13 cellular contexts compared by ENCODE assay signal in genomic region chr22:19878461-19879247, GRCh38. TPM values are rescaled to one million over a fixed set of nuclear protein-coding genes. Genes with fewer than 3 reads are reported as not detected.
DNase-seq lines count a peak whose midpoint lies in the region; ATAC-seq, FAIRE-seq and TF ChIP-seq lines count a peak whose summit lies in the region.
"Had no signal": no experiment of that assay in that cellular context is flagged by ENCODE, and none has a peak within 500 bp of the region (broad histone marks: within the 10 kb centered on the region; RNA-seq: fewer than 3 reads in every experiment).

No MANE protein-coding gene starts in this region.

- H3K4me1 ChIP-seq in left ventricle myocardium inferior: peaks cover 37% of the 10 kb centered on the region
- H3K4me1 ChIP-seq in astrocyte (ENCODE audit: insufficient read depth, low read length): peaks cover 73% of the 10 kb centered on the region
- H3K4me1 ChIP-seq in upper lobe of right lung: peaks cover 34% of the 10 kb centered on the region
- peaks cover 0 to 18% of the 10 kb centered on the region in 2 donors for H3K4me1 ChIP-seq in naive thymus-derived CD4-positive, alpha-beta T cell (ENCODE audit: control insufficient read depth in 2 of 2, insufficient read depth in 2 of 2, low read length in 2 of 2)

- H3K27ac ChIP-seq in left ventricle myocardium inferior (replicated peaks): no peak overlapping the region
- H3K27ac ChIP-seq in astrocyte (ENCODE audit: low read depth, low read length): no peak overlapping the region
- no peak overlapping the region for H3K27ac ChIP-seq in upper lobe of right lung
- H3K27ac ChIP-seq in naive thymus-derived CD4-positive, alpha-beta T cell (ENCODE audit: low read depth, low read length): no peak overlapping the region
- H3K27ac ChIP-seq in substantia nigra (ENCODE audit: low read depth, low read length, poor library complexity, severe bottlenecking): no peak overlapping the region
- H3K27ac ChIP-seq: epithelial cell of prostate, neutrophil had no signal

- ATAC-seq in left cardiac atrium: no peak
- no peak for ATAC-seq in left lobe of liver
- no peak for ATAC-seq in upper lobe of right lung
- no peak for ATAC-seq in naive thymus-derived CD4-positive, alpha-beta T cell
- ATAC-seq in GM18861 (IDR thresholded peaks at IDR 0.05; ENCODE audit: unreplicated experiment): no peak

- H4K20me1 ChIP-seq in astrocyte (ENCODE audit: insufficient read depth, low read length): no peaks in the 10 kb centered on the region

- H3K4me3 Mint-ChIP-seq in astrocyte (ENCODE audit: unreplicated experiment): no peak overlapping the region
- H3K4me3 Mint-ChIP-seq in naive thymus-derived CD4-positive, alpha-beta T cell: no peak overlapping the region
- H3K4me3 Mint-ChIP-seq: CD4-positive, alpha-beta memory T cell; immature natural killer cell had no signal

- POLR2A ChIA-PET in naive thymus-derived CD4-positive, alpha-beta T cell (lab: Charles Lee): interaction anchor here (5.2 to 5.4 kb wide), 2 partner anchors 8 to 23 kb away, joined by 27 to 36 read pairs; partner anchors contain the start of genes GNB1L and RTL10

- H3K9me3 ChIP-seq in left ventricle myocardium inferior (replicated peaks): no peaks in the 10 kb centered on the region
- H3K9me3 ChIP-seq in astrocyte (ENCODE audit: insufficient read depth, low read depth, low read length): no peaks in the 10 kb centered on the region
- H3K9me3 ChIP-seq in upper lobe of right lung: no peaks in the 10 kb centered on the region
- H3K9me3 ChIP-seq in naive thymus-derived CD4-positive, alpha-beta T cell (ENCODE audit: control insufficient read depth in 2 of 3, low read length in 3 of 3): no peaks in the 10 kb centered on the region
- H3K9me3 ChIP-seq: neutrophil had no signal

- peak overlapping the region; percentile 41 for H3K27ac Mint-ChIP-seq in astrocyte (ENCODE audit: unreplicated experiment)
- H3K27ac Mint-ChIP-seq in naive thymus-derived CD4-positive, alpha-beta T cell: peak overlapping the region in 1 of 9 donors; percentile 22
- H3K27ac Mint-ChIP-seq: CD4-positive, alpha-beta memory T cell; immature natural killer cell had no signal

- TF ChIP-seq CTCF in left ventricle myocardium inferior (IDR thresholded peaks at IDR 0.05; ENCODE audit: borderline replicate concordance): no peak
- no peak for TF ChIP-seq CTCF in astrocyte (IDR thresholded peaks at IDR 0.05; ENCODE audit: insufficient read depth, low read depth, low read length)
- TF ChIP-seq CTCF in upper lobe of right lung (IDR thresholded peaks at IDR 0.05): no peak

- H3K4me1 Mint-ChIP-seq in astrocyte (ENCODE audit: low read depth, unreplicated experiment): peaks cover 34% of the 10 kb centered on the region
- H3K4me1 Mint-ChIP-seq in naive thymus-derived CD4-positive, alpha-beta T cell: peaks cover 0 to 15% (median 12%) of the 10 kb centered on the region in 7 donors
- H3K4me1 Mint-ChIP-seq: immature natural killer cell had no signal

- no peak overlapping the region for H2AFZ ChIP-seq in astrocyte (ENCODE audit: low read depth, low read length)

- H3K4me3 ChIP-seq in left ventricle myocardium inferior (no peak overlapping the region), astrocyte (ENCODE audit: insufficient read depth, low read depth, low read length) (no peak overlapping the region), upper lobe of right lung (no peak overlapping the region)
- no peak overlapping the region for H3K4me3 ChIP-seq in naive thymus-derived CD4-positive, alpha-beta T cell (ENCODE audit: low read length)

- H3K27me3 Mint-ChIP-seq in astrocyte (ENCODE audit: low read depth, unreplicated experiment): no peaks in the 10 kb centered on the region
- no peaks in the 10 kb centered on the region for H3K27me3 Mint-ChIP-seq in naive thymus-derived CD4-positive, alpha-beta T cell
- H3K27me3 Mint-ChIP-seq: CD4-positive, alpha-beta memory T cell had no signal

- intact Hi-C loops in left cardiac atrium (cut with DNase I) (no loop called here), left ventricle myocardium inferior (cut with micrococcal nuclease) (no loop called here), upper lobe of right lung (cut with DNase I) (no loop called here)
- intact Hi-C loops in naive thymus-derived CD4-positive, alpha-beta T cell (cut with micrococcal nuclease): no loop called here

- H3K36me3 Mint-ChIP-seq in astrocyte (ENCODE audit: low read depth, unreplicated experiment): no peaks in the 10 kb centered on the region
- H3K36me3 Mint-ChIP-seq in naive thymus-derived CD4-positive, alpha-beta T cell: no peaks in the 10 kb centered on the region
- H3K36me3 Mint-ChIP-seq: CD4-positive, alpha-beta memory T cell; immature natural killer cell had no signal

- peaks cover 9% of the 10 kb centered on the region for H3K79me2 ChIP-seq in astrocyte (ENCODE audit: insufficient read depth, low read length)

- H3K36me3 ChIP-seq in left ventricle myocardium inferior (no peaks in the 10 kb centered on the region), astrocyte (ENCODE audit: insufficient read depth, low read length) (no peaks in the 10 kb centered on the region), upper lobe of right lung (peaks cover 5% of the 10 kb centered on the region)
- no peaks in the 10 kb centered on the region for H3K36me3 ChIP-seq in naive thymus-derived CD4-positive, alpha-beta T cell (ENCODE audit: control insufficient read depth in 2 of 3, insufficient read depth in 3 of 3, low read length in 3 of 3)

- FAIRE-seq in astrocyte (lab: Jason Lieb, UNC): no peak

- no peaks in the 10 kb centered on the region for H3K27me3 ChIP-seq in left ventricle myocardium inferior (ENCODE audit: low read depth)
- H3K27me3 ChIP-seq in astrocyte (ENCODE audit: insufficient read depth, low read length): no peaks in the 10 kb centered on the region
- no peaks in the 10 kb centered on the region for H3K27me3 ChIP-seq in upper lobe of right lung
- H3K27me3 ChIP-seq in naive thymus-derived CD4-positive, alpha-beta T cell (ENCODE audit: control insufficient read depth in 2 of 2, insufficient read depth in 2 of 2, low read length in 2 of 2): no peaks in the 10 kb centered on the region
- H3K27me3 ChIP-seq: neutrophil had no signal

- peak; percentile 10 for DNase-seq in left cardiac atrium
- DNase-seq in left ventricle myocardium inferior: no peak
- DNase-seq in astrocyte (ENCODE audit: low read depth): no peak
- DNase-seq in left lobe of liver (ENCODE audit: low spot score): peak; percentile 40
- DNase-seq in upper lobe of right lung: peak; percentile 39
- DNase-seq in naive thymus-derived CD4-positive, alpha-beta T cell: no peak
- no peak for DNase-seq in substantia nigra (lab: John Stamatoyannopoulos, UW)
- DNase-seq: activated CD4-positive, alpha-beta T cell treated with anti-CD3 and anti-CD28 coated beads for 4 hours; CD4-positive, alpha-beta memory T cell; immature natural killer cell had no signal

- CTCF ChIA-PET in naive thymus-derived CD4-positive, alpha-beta T cell (lab: Charles Lee): no interaction called here

- no peaks in the 10 kb centered on the region for H3K9me3 Mint-ChIP-seq in astrocyte (ENCODE audit: unreplicated experiment)
- no peaks in the 10 kb centered on the region for H3K9me3 Mint-ChIP-seq in naive thymus-derived CD4-positive, alpha-beta T cell
- H3K9me3 Mint-ChIP-seq: CD4-positive, alpha-beta memory T cell; immature natural killer cell had no signal

- peak overlapping the region; percentile 15 for H3K4me2 ChIP-seq in astrocyte (ENCODE audit: low read length)

- H3K9ac ChIP-seq in astrocyte (ENCODE audit: low read length): no peak overlapping the region

RNA-seq across cellular contexts. Expression of gene GNB1L, which starts 24.0 kb away (rescaled TPM):
- 1 to 10 TPM; 2.5 to 4.5 TPM for total RNA-seq in left cardiac atrium
- total RNA-seq in left ventricle myocardium inferior: 2.9 TPM
- total RNA-seq in astrocyte: 10.4 and 14.3 TPM in 2 replicates
- total RNA-seq in left lobe of liver: 4.3 TPM
- 7.8 TPM for total RNA-seq in upper lobe of right lung
- total RNA-seq in naive thymus-derived CD4-positive, alpha-beta T cell: 10 to 100 TPM in 2 of 5 experiments, 1 to 10 TPM in 3; 4.2 to 14.1 (median 9.5) TPM
- polyA plus RNA-seq in naive thymus-derived CD4-positive, alpha-beta T cell: 10 to 100 TPM; 12.1 to 20.8 TPM

RNA-seq across cellular contexts. Expression of gene RTL10, which starts 24.0 kb away (rescaled TPM):
- total RNA-seq in left cardiac atrium: 1 to 10 TPM; 6.8 to 7.7 TPM
- total RNA-seq in left ventricle myocardium inferior: 6.6 TPM
- total RNA-seq in astrocyte: 33.6 and 43.0 TPM in 2 replicates
- total RNA-seq in left lobe of liver: 9.4 TPM
- 20.5 TPM for total RNA-seq in upper lobe of right lung
- 10 to 100 TPM; 18.2 to 36.8 (median 24.9) TPM for total RNA-seq in naive thymus-derived CD4-positive, alpha-beta T cell
- 10 to 100 TPM; 14.9 to 15.1 TPM for polyA plus RNA-seq in naive thymus-derived CD4-positive, alpha-beta T cell

Comparison
In these comparisons a context has a peak if more than half of its experiments do, and no peak if none do; other contexts are left out.
1. DNase-seq: peak in left cardiac atrium (single experiment), left lobe of liver (single experiment) and upper lobe of right lung (single experiment); none in left ventricle myocardium inferior (single experiment), astrocyte (single experiment), naive thymus-derived CD4-positive, alpha-beta T cell (0 of 9) and substantia nigra (0 of 49).